9 cellular contexts compared by ENCODE assay signal in the genomic region with DNA sequence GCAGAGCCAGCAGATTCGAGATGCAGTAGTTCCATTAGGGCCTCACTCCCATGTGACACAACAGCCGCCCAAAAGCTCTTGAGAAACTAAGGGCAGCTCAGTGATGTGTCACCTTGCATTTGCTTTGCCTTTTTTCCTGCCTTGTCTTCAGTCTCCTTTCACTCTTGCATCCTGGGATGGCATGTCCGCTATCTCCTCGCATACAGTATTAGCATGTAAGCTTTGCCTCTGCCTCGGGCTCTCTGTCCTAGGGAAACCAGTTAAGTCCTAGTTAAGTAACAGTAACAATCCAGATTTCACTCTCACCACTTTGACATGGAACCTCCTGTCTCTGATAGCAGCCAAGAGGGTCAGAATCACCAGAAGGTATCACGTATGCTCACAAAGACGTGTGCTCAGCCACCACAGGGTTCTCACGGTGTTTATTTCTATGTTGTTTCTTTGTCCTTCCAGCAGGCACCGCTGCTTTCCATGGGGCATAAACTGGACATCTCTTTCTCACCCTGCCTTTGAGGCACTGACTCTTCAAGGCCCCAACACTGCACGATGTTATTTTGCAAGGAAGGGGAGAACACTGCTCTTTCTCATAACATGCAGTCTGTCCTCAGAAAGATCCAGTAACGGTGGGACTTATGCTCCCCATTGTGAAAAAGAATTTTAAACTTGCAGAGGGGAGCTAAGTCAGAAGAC. TPM values are rescaled to one million over a fixed set of nuclear protein-coding genes. Genes with fewer than 3 reads are reported as not detected.
DNase-seq lines count a peak whose midpoint lies in the region; ATAC-seq, FAIRE-seq and TF ChIP-seq lines count a peak whose summit lies in the region.
"Had no signal": no experiment of that assay in that cellular context is flagged by ENCODE, and none has a peak within 500 bp of the region (broad histone marks: within the 10 kb centered on the region; RNA-seq: fewer than 3 reads in every experiment).

No MANE protein-coding gene starts in this region.

- H4K20me1 ChIP-seq in neural cell (ENCODE audit: insufficient read depth) (no peaks in the 10 kb centered on the region), MM.1S (ENCODE audit: insufficient read depth, low read length) (no peaks in the 10 kb centered on the region)

- H3K27me3 ChIP-seq in neural cell (ENCODE audit: insufficient read depth, low read depth, low read length), result no peaks in the 10 kb centered on the region
- H3K27me3 ChIP-seq in MM.1S (replicated peaks; ENCODE audit: insufficient read depth, low read length), result no peaks in the 10 kb centered on the region

- H3K9me3 ChIP-seq in A549 (no peaks in the 10 kb centered on the region), neural cell (ENCODE audit: low read length) (no peaks in the 10 kb centered on the region), MM.1S (replicated peaks; ENCODE audit: insufficient read depth, low read length) (no peaks in the 10 kb centered on the region)

- POLR2A ChIA-PET in A549 (lab: Yijun Ruan, JAX), result no interaction called here

- peak; percentile 64 to 66 for ATAC-seq in A549
- ATAC-seq in SK-N-SH treated with all-trans-retinoic acid at 6 μM for 48 hours, result no peak; the same call in 2 of the 3 replicates
- ATAC-seq in HG03280 (IDR thresholded peaks at IDR 0.05; ENCODE audit: unreplicated experiment), result no peak

- H3F3A ChIP-seq in neural cell (ENCODE audit: insufficient read depth, low read length, poor library complexity, severe bottlenecking) (no peaks in the 10 kb centered on the region), MM.1S (ENCODE audit: insufficient read depth, low read length) (no peaks in the 10 kb centered on the region)

- no peaks in the 10 kb centered on the region for H3K79me2 ChIP-seq in neural cell (replicated peaks; ENCODE audit: insufficient read depth, low read length)
- no peaks in the 10 kb centered on the region for H3K79me2 ChIP-seq in MM.1S (ENCODE audit: low read length)

- H3K4me1 ChIP-seq in A549 (peaks cover 30% of the 10 kb centered on the region), MM.1S (ENCODE audit: low read length) (no peaks in the 10 kb centered on the region)

- FAIRE-seq in A549 (lab: Jason Lieb, UNC), result no peak

- no peak for TF ChIP-seq CTCF in A549 (IDR thresholded peaks at IDR 0.05)
- no peak for TF ChIP-seq CTCF in fibroblast of mammary gland (conservative IDR thresholded peaks at IDR 0.05; ENCODE audit: control insufficient read depth, insufficient read depth, low read depth, low read length)
- no peak for TF ChIP-seq CTCF in neural cell (IDR thresholded peaks at IDR 0.05; ENCODE audit: poor library complexity, severe bottlenecking)
- no peak for TF ChIP-seq CTCF in MM.1S (IDR thresholded peaks at IDR 0.05; ENCODE audit: low read length)

- TF ChIP-seq RAD21 in A549 (conservative IDR thresholded peaks at IDR 0.05 in 1 of 2, IDR thresholded peaks at IDR 0.05 in 1 of 2) (no peak), neural cell (conservative IDR thresholded peaks at IDR 0.05) (no peak)

- H3K27ac ChIP-seq in A549 (peak overlapping the region; percentile 75; a peak in 5 of 6 replicates), neural cell (ENCODE audit: low read length) (no peak overlapping the region), MM.1S (ENCODE audit: low read length) (no peak overlapping the region)

- WGBS in A549 (ENCODE audit: missing lambda C conversion rate), result 69% methylated on average over 10 of the region's 11 CpGs

- no peak overlapping the region for H2AFZ ChIP-seq in neural cell (ENCODE audit: low read depth, low read length)
- no peak overlapping the region for H2AFZ ChIP-seq in MM.1S (ENCODE audit: low read length)

- H3K4me3 ChIP-seq in A549 (no peak overlapping the region), fibroblast of mammary gland (ENCODE audit: control insufficient read depth, low read depth, low read length) (no peak overlapping the region), neural cell (ENCODE audit: low read length) (peak overlapping the region; percentile 36), MM.1S (ENCODE audit: low read length) (no peak overlapping the region)

- H3K9ac ChIP-seq in neural cell (ENCODE audit: low read length) (no peak overlapping the region), MM.1S (ENCODE audit: low read length) (no peak overlapping the region)

- H3K9me2 ChIP-seq in neural cell (ENCODE audit: insufficient read depth, low read length) (no peaks in the 10 kb centered on the region), MM.1S (replicated peaks; ENCODE audit: insufficient read depth, low read length) (no peaks in the 10 kb centered on the region)

- H3K4me2 ChIP-seq in A549 (peak overlapping the region; percentile 70), neural cell (ENCODE audit: low read length) (no peak overlapping the region), MM.1S (ENCODE audit: low read depth, low read length) (no peak overlapping the region)

- TF ChIP-seq EP300 in A549 (IDR thresholded peaks at IDR 0.05) (no peak), neural cell (conservative IDR thresholded peaks at IDR 0.05; ENCODE audit: poor library complexity, severe bottlenecking) (no peak)

- H3K36me3 ChIP-seq in neural cell (ENCODE audit: insufficient read depth, low read length) (no peaks in the 10 kb centered on the region), MM.1S (replicated peaks; ENCODE audit: insufficient read depth, low read length) (no peaks in the 10 kb centered on the region)

- CTCF ChIA-PET in A549 (lab: Yijun Ruan, JAX), result no interaction called here

- no peak for TF ChIP-seq POLR2A in A549 (IDR thresholded peaks at IDR 0.05; ENCODE audit: low read length)

- no peak for DNase-seq in A549 (ENCODE audit: low read depth in 1 of 2, low spot score in 1 of 2)
- DNase-seq in fibroblast of mammary gland (ENCODE audit: low read depth), result peak; percentile 25
- DNase-seq in G401 (ENCODE audit: low spot score), result no peak
- no peak for DNase-seq in DMS53 treated with DMSO at 0.1 percent for 48 hours (lab: John Stamatoyannopoulos, UW; ENCODE audit: unreplicated experiment)
- no peak for DNase-seq in MM.1S
- DNase-seq: activated CD8-positive, alpha-beta memory T cell treated with anti-CD3 and anti-CD28 coated beads, Interleukin-2, amount 50 U/mL, for 48 hours had no signal

- in situ Hi-C loops in G401 (cut with HindIII; ENCODE audit: low sequenced_read_pairs), result no loop called here

TF ChIP-seq in A549, 52 proteins besides CTCF, POLR2A, EP300 and RAD21 (continues in another document):
- TF ChIP-seq, protein P1, sequence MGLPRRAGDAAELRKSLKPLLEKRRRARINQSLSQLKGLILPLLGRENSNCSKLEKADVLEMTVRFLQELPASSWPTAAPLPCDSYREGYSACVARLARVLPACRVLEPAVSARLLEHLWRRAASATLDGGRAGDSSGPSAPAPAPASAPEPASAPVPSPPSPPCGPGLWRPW (IDR thresholded peaks at IDR 0.05), result no peak

TF ChIP-seq in SK-N-SH treated with all-trans-retinoic acid at 6 μM for 48 hours, 23 proteins besides CTCF, POLR2A, EP300 and RAD21 (continues in another document):
- TF ChIP-seq, protein P2, sequence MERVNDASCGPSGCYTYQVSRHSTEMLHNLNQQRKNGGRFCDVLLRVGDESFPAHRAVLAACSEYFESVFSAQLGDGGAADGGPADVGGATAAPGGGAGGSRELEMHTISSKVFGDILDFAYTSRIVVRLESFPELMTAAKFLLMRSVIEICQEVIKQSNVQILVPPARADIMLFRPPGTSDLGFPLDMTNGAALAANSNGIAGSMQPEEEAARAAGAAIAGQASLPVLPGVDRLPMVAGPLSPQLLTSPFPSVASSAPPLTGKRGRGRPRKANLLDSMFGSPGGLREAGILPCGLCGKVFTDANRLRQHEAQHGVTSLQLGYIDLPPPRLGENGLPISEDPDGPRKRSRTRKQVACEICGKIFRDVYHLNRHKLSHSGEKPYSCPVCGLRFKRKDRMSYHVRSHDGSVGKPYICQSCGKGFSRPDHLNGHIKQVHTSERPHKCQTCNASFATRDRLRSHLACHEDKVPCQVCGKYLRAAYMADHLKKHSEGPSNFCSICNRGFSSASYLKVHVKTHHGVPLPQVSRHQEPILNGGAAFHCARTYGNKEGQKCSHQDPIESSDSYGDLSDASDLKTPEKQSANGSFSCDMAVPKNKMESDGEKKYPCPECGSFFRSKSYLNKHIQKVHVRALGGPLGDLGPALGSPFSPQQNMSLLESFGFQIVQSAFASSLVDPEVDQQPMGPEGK (CRISPR knock-in tag; IDR thresholded peaks at IDR 0.05; ENCODE audit: borderline replicate concordance), result 0 out of 2 replicates have a peak, but pooled peaks have one; percentile 11

TF ChIP-seq in neural cell, 6 proteins besides CTCF, POLR2A, EP300 and RAD21:
- no peak for TF ChIP-seq MXI1 (conservative IDR thresholded peaks at IDR 0.05; ENCODE audit: poor library complexity, severe bottlenecking)
- no peak for TF ChIP-seq EZH2 (IDR thresholded peaks at IDR 0.05; ENCODE audit: borderline replicate concordance, insufficient read depth, low read length, poor library complexity, severe bottlenecking)
- no peak for TF ChIP-seq SMC3 (conservative IDR thresholded peaks at IDR 0.05; ENCODE audit: poor library complexity)
- TF ChIP-seq POLR2AphosphoS5 (IDR thresholded peaks at IDR 0.05), result no peak
- no peak for TF ChIP-seq TAF1 (IDR thresholded peaks at IDR 0.05; ENCODE audit: low read depth)

RNA-seq across cellular contexts. Expression of gene SORBS2, which starts 26.7 kb away (rescaled TPM):
- polyA plus RNA-seq in A549 (2011; rRNA removed) (0.90 and 1.1 TPM in 2 replicates), A549 (2017; fragmentation: RNase III; extraction: RNeasy Plus Mini Kit Qiagen cat#74134 plus additional on column Dnase treatment) (0.11 to 0.23 TPM in 2 of 3 replicates, not detected in the other), neural cell (46.0 and 56.1 TPM in 2 replicates)
- polyA plus RNA-seq in A549 (2012; cell fraction: cytosol; rRNA removed), result 0.14 TPM in 1 of 2 replicates, not detected in the other
- polyA plus RNA-seq in A549 (2012; cell fraction: nucleus; rRNA removed), result 0.11 and 0.20 TPM in 2 replicates
- 0.45 and 1.1 TPM in 2 replicates for polyA minus RNA-seq in A549 (2011; rRNA and poly(A)+ RNA removed)
- polyA minus RNA-seq in neural cell, result 136 and 160 TPM in 2 replicates
- total RNA-seq in G401 (2014; rRNA removed; shearing (Covaris generic)), result 16.3 and 39.7 TPM in 2 replicates

Comparison
In these comparisons a context has a peak if more than half of its experiments do, and no peak if none do; other contexts are left out.
1. ATAC-seq: peak in A549 (2 of 2); none in SK-N-SH treated with all-trans-retinoic acid at 6 μM for 48 hours (single experiment) and HG03280 (single experiment).
2. H3K27ac ChIP-seq: peak in A549 (2 of 2); none in neural cell (single experiment) and MM.1S (single experiment).
3. RNA of gene SORBS2, which starts 26.7 kb away (polyA plus RNA-seq): 46.0 to 56.1 TPM in neural cell; 0.11 to 1.1 TPM in A549; every median in the first group is over 10 times any median in the second.